Comparison of ENCODE assay signal across 30 cellular contexts in genomic region chr3:191321019-191321767, GRCh38. TPM values are rescaled to one million over a fixed set of nuclear protein-coding genes. Genes with fewer than 3 reads are reported as not detected.
"Had no signal": no experiment of that assay in that cellular context is flagged by ENCODE, and none has a peak within 500 bp of the region (broad histone marks: within the 10 kb centered on the region; RNA-seq: fewer than 3 reads in every experiment).

No MANE protein-coding gene starts in this region.

- DNase-seq: activated CD4-positive, alpha-beta memory T cell treated with anti-CD3 and anti-CD28 coated beads for 36 hours; activated CD4-positive, alpha-beta T cell treated with anti-CD3 and anti-CD28 coated beads for 36 hours; activated CD4-positive, alpha-beta T cell treated with anti-CD3 and anti-CD28 coated beads, Interleukin-2, amount 10 ng/mL, durations not matched to agents 24 days and 14 days; activated CD4-positive, CD25-positive, alpha-beta regulatory T cell; activated CD4-positive, CD25-positive, alpha-beta regulatory T cell treated with anti-CD3 and anti-CD28 coated beads, Interleukin-2, amount 50 U/mL, for 72 hours; activated CD8-positive, alpha-beta memory T cell treated with anti-CD3 and anti-CD28 coated beads, Interleukin-2, amount 50 U/mL, for 48 hours; activated CD8-positive, alpha-beta T cell treated with anti-CD3 and anti-CD28 coated beads, Interleukin-2, amount 10 ng/mL, durations not matched to agents 7 days and 5 days; activated effector memory CD4-positive, alpha-beta T cell treated with Interleukin-2 at 50 U/mL for 16 hours; activated gamma-delta T cell treated with Interleukin-2 at 50 U/mL for 16 hours; activated naive CD4-positive, alpha-beta T cell treated with anti-CD3 and anti-CD28 coated beads, Interleukin-2, amount 50 U/mL, for 16 hours; activated naive CD4-positive, alpha-beta T cell treated with Interleukin-2 at 50 U/mL for 16 hours; activated T-cell treated with anti-CD3 and anti-CD28 coated beads for 4 hours; activated T-cell treated with anti-CD3 and anti-CD28 coated beads, Interleukin-2, amount 50 U/mL, for 24 hours; amniotic stem cell; anterior cingulate cortex; brain microvascular endothelial cell; dorsolateral prefrontal cortex; effector memory CD4-positive, alpha-beta T cell; erythroblast; foreskin melanocyte; heart right ventricle; T1000 had no signal

- H3K4me1 ChIP-seq: esophagus muscularis mucosa, gastroesophageal sphincter, heart right ventricle had no signal

- H2AFZ ChIP-seq: hepatocyte had no signal

- H3K4me3 ChIP-seq: coronary artery, dorsolateral prefrontal cortex, esophagus muscularis mucosa, gastroesophageal sphincter, heart right ventricle, hepatocyte had no signal

- H3K79me2 ChIP-seq: hepatocyte had no signal

- FAIRE-seq: astrocyte had no signal

- H3K27ac ChIP-seq: brain microvascular endothelial cell, coronary artery, dorsolateral prefrontal cortex, esophagus muscularis mucosa, gastroesophageal sphincter, heart right ventricle, hepatocyte had no signal

- H3K9me3 ChIP-seq: esophagus muscularis mucosa, gastroesophageal sphincter, heart right ventricle had no signal

- ATAC-seq: activated CD4-positive, alpha-beta T cell treated with anti-CD3 and anti-CD28 coated beads for 36 hours; activated CD8-positive, alpha-beta T cell treated with anti-CD3 and anti-CD28 coated beads, Interleukin-2, amount 10 ng/mL, durations not matched to agents 7 days and 5 days; activated T-helper 17 cell treated with anti-CD3 and anti-CD28 coated beads, Interleukin-2, amount 50 U/mL, for 72 hours; gastroesophageal sphincter; heart right ventricle had no signal

- H3K4me2 ChIP-seq: hepatocyte had no signal

- H3K27me3 ChIP-seq: brain microvascular endothelial cell, dorsolateral prefrontal cortex, esophagus muscularis mucosa, gastroesophageal sphincter, heart right ventricle, hepatocyte had no signal

- H3K36me3 ChIP-seq: brain microvascular endothelial cell, esophagus muscularis mucosa, gastroesophageal sphincter, heart right ventricle had no signal

RNA-seq across cellular contexts. Expression of gene UTS2B, which starts 9.1 kb away (rescaled TPM):
- total RNA-seq: activated CD4-positive, alpha-beta memory T cell treated with anti-CD3 and anti-CD28 coated beads for 36 hours; activated CD4-positive, alpha-beta T cell treated with anti-CD3 and anti-CD28 coated beads for 36 hours; activated CD4-positive, alpha-beta T cell treated with anti-CD3 and anti-CD28 coated beads, Interleukin-2, amount 10 ng/mL, durations not matched to agents 24 days and 14 days; activated CD8-positive, alpha-beta T cell treated with anti-CD3 and anti-CD28 coated beads, Interleukin-2, amount 10 ng/mL, durations not matched to agents 7 days and 5 days; activated T-helper 17 cell treated with anti-CD3 and anti-CD28 coated beads, Interleukin-2, amount 50 U/mL, for 72 hours; bronchial epithelial cell; cardiac septum had no signal
